17 cellular contexts compared by ENCODE assay signal in the genomic region with DNA sequence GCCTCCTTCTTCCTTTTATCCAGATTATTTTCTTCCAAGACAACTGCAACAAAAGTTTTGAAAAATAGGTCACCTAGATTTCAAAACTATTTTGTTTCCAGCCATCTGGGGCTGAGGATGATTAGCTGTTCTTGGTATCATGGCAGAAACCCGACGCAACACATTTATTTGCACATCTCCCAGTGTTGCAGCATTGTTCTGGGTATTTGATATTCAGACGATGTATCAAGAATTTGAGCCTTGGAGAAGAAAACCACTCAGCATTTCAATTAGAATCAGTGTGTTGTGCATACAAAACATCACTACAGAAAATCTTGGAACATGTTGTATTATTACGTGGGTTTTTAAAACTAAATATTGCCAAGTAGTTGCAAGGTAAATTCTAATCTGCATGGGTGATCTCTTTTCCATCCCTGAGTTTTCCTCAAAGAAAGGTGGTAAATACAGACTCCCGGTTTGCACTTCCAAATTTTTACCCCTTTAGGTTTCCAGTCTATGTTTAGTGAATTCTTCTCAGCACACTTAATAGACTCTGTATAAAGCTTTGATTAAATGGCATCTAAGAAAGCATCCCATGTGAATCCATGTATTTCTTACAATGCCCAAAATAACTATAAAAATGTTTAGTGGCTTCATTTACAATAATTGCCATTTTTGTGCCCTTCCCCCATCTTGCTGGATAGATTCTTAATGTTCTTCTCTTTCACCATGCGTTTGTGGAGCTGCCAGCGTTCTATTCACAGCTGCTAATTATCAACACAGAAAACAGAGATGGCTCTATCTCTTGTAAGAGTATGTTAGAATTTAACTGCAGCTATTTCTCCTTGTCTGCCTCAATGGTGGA.
"Had no signal": no experiment of that assay in that cellular context is flagged by ENCODE, and none has a peak within 500 bp of the region (broad histone marks: within the 10 kb centered on the region; RNA-seq: fewer than 3 reads in every experiment).

No MANE protein-coding gene starts in this region.

- H3K27me3 ChIP-seq: ascending aorta, breast epithelium, gastroesophageal sphincter, heart left ventricle, right lobe of liver, upper lobe of left lung had no signal

- H3K27ac ChIP-seq: ascending aorta, breast epithelium, coronary artery, epithelial cell of prostate, gastroesophageal sphincter, heart left ventricle, parathyroid adenoma, right lobe of liver, skin epidermis, thoracic aorta, upper lobe of left lung, VCaP had no signal

- DNase-seq: activated CD4-positive, alpha-beta T cell treated with anti-CD3 and anti-CD28 coated beads for 1 hour; activated gamma-delta T cell treated with Interleukin-2 at 50 U/mL for 16 hours; activated T-cell treated with anti-CD3 and anti-CD28 coated beads, Interleukin-2, amount 50 U/mL, for 1 hour; heart left ventricle; right lobe of liver; SK-N-SH; stimulated activated CD4-positive, alpha-beta T cell treated with anti-CD3 and anti-CD28 coated beads, Interleukin-1b, Interleukin-23, amount 100 ng/mL, for 48 hours; upper lobe of left lung had no signal
